In the genomic region with DNA sequence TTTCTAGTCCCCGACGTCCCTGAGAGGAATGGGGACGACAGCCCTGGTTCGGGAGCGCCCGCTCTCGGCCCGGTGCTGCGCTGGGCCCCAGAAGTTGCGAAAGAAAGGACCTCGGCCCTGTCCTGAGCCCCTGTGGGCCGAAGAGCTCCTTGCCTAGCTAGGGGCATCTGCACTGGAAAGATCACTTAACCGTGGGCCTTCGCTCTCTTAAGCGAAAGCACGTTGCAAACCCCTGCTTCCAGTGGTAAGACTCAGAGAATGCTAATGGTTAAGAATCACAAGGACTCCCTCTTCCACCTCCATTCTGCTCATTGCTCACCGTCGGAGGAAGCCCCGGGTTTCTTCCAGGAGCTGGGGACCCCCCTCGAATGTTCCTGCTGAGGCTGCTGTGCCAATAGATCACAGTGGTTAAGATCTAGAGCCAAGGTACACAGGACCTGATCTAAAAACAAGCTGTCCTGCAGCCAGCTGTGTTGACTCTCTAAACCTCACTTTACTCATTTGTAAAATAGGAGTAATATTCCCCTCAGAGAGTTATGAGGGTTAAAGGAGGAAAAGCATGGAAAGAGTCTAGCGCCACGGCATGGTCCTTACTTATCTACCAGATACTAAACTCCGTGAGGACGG, we compare ENCODE assay signal across 8 cellular contexts. TPM values are rescaled to one million over a fixed set of nuclear protein-coding genes. Genes with fewer than 3 reads are reported as not detected.
DNase-seq lines count a peak whose midpoint lies in the region; ATAC-seq and TF ChIP-seq lines count a peak whose summit lies in the region.

No MANE protein-coding gene starts in this region.

- WGBS in mesendoderm (ENCODE audit: extremely low coverage, insufficient coverage, low lambda C conversion rate): no CpG with 5 or more reads among the region's 24 CpGs

- H3K27me3 ChIP-seq in HL-60 (ENCODE audit: insufficient read depth, poor library complexity, severe bottlenecking) (no peaks in the 10 kb centered on the region), brain microvascular endothelial cell (replicated peaks) (no peaks in the 10 kb centered on the region), mesendoderm (ENCODE audit: insufficient read depth, low read length, poor library complexity) (no peaks in the 10 kb centered on the region)

- H3K4me2 ChIP-seq in mesendoderm (ENCODE audit: low read length): peak overlapping the region; percentile 78

- H4K8ac ChIP-seq in mesendoderm (ENCODE audit: low read depth, low read length): no peak overlapping the region

- H4K5ac ChIP-seq in mesendoderm (ENCODE audit: low read length): no peak overlapping the region

- no peak overlapping the region for H2AK5ac ChIP-seq in mesendoderm (ENCODE audit: low read length)

- H3K27ac ChIP-seq in HL-60 (replicated peaks): peak overlapping the region; percentile 86
- H3K27ac ChIP-seq in brain microvascular endothelial cell: peak overlapping the region; percentile 82
- peak overlapping the region; percentile 81 for H3K27ac ChIP-seq in mesendoderm (ENCODE audit: low read depth, low read length)

- no peak overlapping the region for H3K18ac ChIP-seq in mesendoderm (ENCODE audit: low read length)

- H3K36me3 ChIP-seq in brain microvascular endothelial cell (replicated peaks) (peaks cover 4% of the 10 kb centered on the region), mesendoderm (ENCODE audit: control insufficient read depth, insufficient read depth, low read length) (peaks cover 1% of the 10 kb centered on the region)

- peaks cover 20% of the 10 kb centered on the region for H3K79me2 ChIP-seq in mesendoderm (ENCODE audit: control insufficient read depth, insufficient read depth, low read length)

- peaks cover 4% of the 10 kb centered on the region for H3K4me1 ChIP-seq in mesendoderm (ENCODE audit: control insufficient read depth, low read depth, low read length)

- peak overlapping the region; percentile 93 for H3K9ac ChIP-seq in mesendoderm (ENCODE audit: low read length)

- H2BK5ac ChIP-seq in mesendoderm (ENCODE audit: low read length): no peak overlapping the region

- no peak overlapping the region for H3K23ac ChIP-seq in mesendoderm (ENCODE audit: low read length)

- H3K4ac ChIP-seq in mesendoderm (ENCODE audit: low read depth, low read length): no peak overlapping the region

- no peak overlapping the region for H2BK120ac ChIP-seq in mesendoderm (ENCODE audit: low read depth, low read length)

- no peak overlapping the region for H2BK15ac ChIP-seq in mesendoderm (replicated peaks; ENCODE audit: low read depth)

- DNase-seq in HL-60 (ENCODE audit: low read depth in 1 of 2, low spot score in 1 of 2) (no peak), brain microvascular endothelial cell (peak; percentile 6), mesendoderm (no peak), EL (no peak), GM19238 (ENCODE audit: insufficient read length, low spot score) (no peak), cerebellar nuclear complex (lab: John Stamatoyannopoulos, UW) (no peak)

- TF ChIP-seq CTCF in HL-60 (IDR thresholded peaks at IDR 0.05; ENCODE audit: insufficient read depth, low read length): no peak
- no peak for TF ChIP-seq CTCF in brain microvascular endothelial cell (IDR thresholded peaks at IDR 0.05; ENCODE audit: low read depth, low read length, missing control alignments)

- peak; percentile 30 for ATAC-seq in GM18498 (IDR thresholded peaks at IDR 0.05; ENCODE audit: unreplicated experiment)
- no peak for ATAC-seq in HG03039 (IDR thresholded peaks at IDR 0.05; ENCODE audit: unreplicated experiment)

- peak overlapping the region; percentile 91 for H3K56ac ChIP-seq in mesendoderm (ENCODE audit: low read length)

- in situ Hi-C loops in brain microvascular endothelial cell (cut with HindIII; ENCODE audit: low pct_ligation_motif_present, low sequenced_read_pairs): no loop called here

- H3K79me1 ChIP-seq in mesendoderm (ENCODE audit: low read length): peaks cover 16% of the 10 kb centered on the region

- H3K4me3 ChIP-seq in HL-60 (replicated peaks; ENCODE audit: insufficient read depth, low read length) (peak overlapping the region; percentile 73), brain microvascular endothelial cell (ENCODE audit: low read depth, low read length) (peak overlapping the region; percentile 86), mesendoderm (ENCODE audit: low read length) (peak overlapping the region; percentile 81)

RNA-seq across cellular contexts. Expression of a gene that starts 0.7 kb away (rescaled TPM):
- polyA plus RNA-seq in mesendoderm (2013, experiment 1 of 2): 44.8 TPM
- 44.3 TPM for polyA plus RNA-seq in mesendoderm (2013, experiment 2 of 2)

RNA-seq across cellular contexts. Expression of a gene that starts 12.3 kb away (rescaled TPM):
- 2.6 TPM for polyA plus RNA-seq in mesendoderm (2013, experiment 1 of 2)
- 2.6 TPM for polyA plus RNA-seq in mesendoderm (2013, experiment 2 of 2)
